In the genomic region with DNA sequence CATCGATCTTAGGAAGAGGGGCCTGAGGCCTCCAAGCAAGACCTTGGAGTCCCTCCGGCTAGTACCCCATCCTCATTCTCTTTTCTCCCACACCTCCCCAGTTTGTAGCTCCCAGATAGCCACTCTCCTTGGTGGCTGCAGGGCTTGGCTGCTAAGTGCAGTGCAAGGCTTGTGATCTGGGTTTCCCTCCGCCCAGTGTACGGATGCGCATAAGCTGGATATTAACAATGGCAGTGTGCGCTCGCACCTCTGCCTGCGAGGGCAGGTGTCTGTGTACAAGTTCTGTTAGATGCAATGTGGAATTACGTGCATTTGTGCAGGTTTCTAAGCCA, we compare ENCODE assay signal across 18 cellular contexts.
DNase-seq lines count a peak whose midpoint lies in the region; ATAC-seq and TF ChIP-seq lines count a peak whose summit lies in the region.
"Had no signal": no experiment of that assay in that cellular context is flagged by ENCODE, and none has a peak within 500 bp of the region (broad histone marks: within the 10 kb centered on the region; RNA-seq: fewer than 3 reads in every experiment).

No MANE protein-coding gene starts in this region.

- H3K4me1 ChIP-seq in HEK293 (ENCODE audit: control insufficient read depth, insufficient read depth, low read length) (no peaks in the 10 kb centered on the region), mesenchymal stem cell (ENCODE audit: control insufficient read depth, insufficient read depth, low read depth, low read length) (peaks cover 18% of the 10 kb centered on the region), smooth muscle cell (ENCODE audit: low read depth) (peaks cover 74% of the 10 kb centered on the region)

- no peak overlapping the region for H3K4me3 Mint-ChIP-seq in activated CD8-positive, alpha-beta memory T cell treated with anti-CD3 and anti-CD28 coated beads, Interleukin-2, amount 10 ng/mL, durations not matched to agents 7 days and 5 days
- H3K4me3 Mint-ChIP-seq in progenitor cell of endocrine pancreas (ENCODE audit: low read depth), result no peak overlapping the region
- H3K4me3 Mint-ChIP-seq: CD4-positive, CD25-positive, alpha-beta regulatory T cell had no signal

- H3F3A ChIP-seq in smooth muscle cell (ENCODE audit: low read depth), result peaks cover 22% of the 10 kb centered on the region

- intact Hi-C loops in dorsolateral prefrontal cortex (cut with DNase I), result loop anchor here in 1 of 2 donors (5.0 kb wide), 1 partner anchor 200 kb away; no protein-coding TSS in a partner anchor

- no peak overlapping the region for H2AK5ac ChIP-seq in mesenchymal stem cell (ENCODE audit: low read length, severe bottlenecking)

- WGBS in mesenchymal stem cell, result 47% methylated on average over 8 of the region's 9 CpGs
- WGBS in smooth muscle cell (ENCODE audit: low lambda C conversion rate), result 53% methylated on average over 9 of the region's 9 CpGs

- H3K14ac ChIP-seq in mesenchymal stem cell (ENCODE audit: low read length in 2 of 2), result no peak overlapping the region

- H2AFZ ChIP-seq in mesenchymal stem cell (ENCODE audit: low read depth, low read length) (peak overlapping the region; percentile 6), smooth muscle cell (ENCODE audit: low read depth) (peak overlapping the region; percentile 34)

- no peak overlapping the region for H2BK12ac ChIP-seq in mesenchymal stem cell (ENCODE audit: low read length in 2 of 2)

- H3K18ac ChIP-seq in mesenchymal stem cell (ENCODE audit: low read depth in 1 of 2, low read length in 2 of 2), result no peak overlapping the region

- H4K8ac ChIP-seq in mesenchymal stem cell (ENCODE audit: low read length), result no peak overlapping the region

- TF ChIP-seq CTCF in HEK293 (tag by site-specific recombination; IDR thresholded peaks at IDR 0.05) (no peak), dorsolateral prefrontal cortex (IDR thresholded peaks at IDR 0.05 in 54 of 56, conservative IDR thresholded peaks at IDR 0.05 in 2 of 56; ENCODE audit: low read depth in 1 of 56, partially characterized antibody in 56 of 56) (no peak), smooth muscle cell (IDR thresholded peaks at IDR 0.05; ENCODE audit: borderline replicate concordance, insufficient read depth, poor library complexity, severe bottlenecking) (no peak), progenitor cell of endocrine pancreas (IDR thresholded peaks at IDR 0.05; ENCODE audit: unreplicated experiment) (no peak)

- H2BK5ac ChIP-seq in mesenchymal stem cell (ENCODE audit: low read depth, low read length, poor library complexity, severe bottlenecking), result no peak overlapping the region

- POLR2A ChIA-PET in HEK293 (lab: Yijun Ruan, JAX), result no interaction called here

- peaks cover 49% of the 10 kb centered on the region for H3K27me3 Mint-ChIP-seq in activated CD8-positive, alpha-beta memory T cell treated with anti-CD3 and anti-CD28 coated beads, Interleukin-2, amount 10 ng/mL, durations not matched to agents 7 days and 5 days
- peaks cover 85% of the 10 kb centered on the region for H3K27me3 Mint-ChIP-seq in progenitor cell of endocrine pancreas

- no peaks in the 10 kb centered on the region for H3K79me1 ChIP-seq in mesenchymal stem cell (replicated peaks; ENCODE audit: low read length, poor library complexity, severe bottlenecking)

- no peaks in the 10 kb centered on the region for H4K20me1 ChIP-seq in smooth muscle cell (ENCODE audit: low read depth)

- no peak overlapping the region for H3K4ac ChIP-seq in mesenchymal stem cell (ENCODE audit: low read depth in 1 of 2, low read length in 2 of 2)

- H3K36me3 ChIP-seq in HEK293 (ENCODE audit: control insufficient read depth in 2 of 2, insufficient read depth in 1 of 2, low read length in 2 of 2) (no peaks in the 10 kb centered on the region), mesenchymal stem cell (ENCODE audit: control insufficient read depth in 1 of 2, insufficient read depth in 2 of 2, low read depth in 1 of 2, low read length in 2 of 2) (peaks cover 0 to 8% of the 10 kb centered on the region in 2 experiments), smooth muscle cell (ENCODE audit: low read depth) (no peaks in the 10 kb centered on the region)

- H3K79me2 ChIP-seq in smooth muscle cell (ENCODE audit: low read depth), result no peaks in the 10 kb centered on the region

- DNase-seq in dorsolateral prefrontal cortex (no peak), mesenchymal stem cell (no peak), smooth muscle cell (lab: John Stamatoyannopoulos, UW; ENCODE audit: unreplicated experiment) (no peak), progenitor cell of endocrine pancreas (ENCODE audit: low spot score, unreplicated experiment) (no peak), cerebellum (ENCODE audit: low spot score) (no peak), ureter (ENCODE audit: low spot score) (no peak)
- no peak for DNase-seq in activated CD8-positive, alpha-beta memory T cell treated with anti-CD3 and anti-CD28 coated beads, Interleukin-2, amount 10 ng/mL, durations not matched to agents 7 days and 5 days
- DNase-seq: CD4-positive, CD25-positive, alpha-beta regulatory T cell; COR-L47; DMS79; GOT3; Kasumi-1; NCI-H1417 treated with DMSO at 0.1 percent for 48 hours; SHP77 treated with DMSO at 0.1 percent for 48 hours had no signal

- CTCF ChIA-PET in HEK293 (lab: Yijun Ruan, JAX), result no interaction called here
- CTCF ChIA-PET in activated CD8-positive, alpha-beta memory T cell treated with anti-CD3 and anti-CD28 coated beads, Interleukin-2, amount 10 ng/mL, durations not matched to agents 7 days and 5 days (lab: Charles Lee), result interaction anchor here (1.0 kb wide), 1 partner anchor 102 kb away, joined by 3 read pairs; no protein-coding TSS in a partner anchor

- H3K4me3 ChIP-seq in HEK293 (ENCODE audit: low read depth, low read length) (no peak overlapping the region), dorsolateral prefrontal cortex (no peak overlapping the region), mesenchymal stem cell (ENCODE audit: insufficient read depth in 1 of 2, low read depth in 1 of 2, low read length in 2 of 2) (no peak overlapping the region), smooth muscle cell (no peak overlapping the region)
- H3K4me3 ChIP-seq: SK-N-MC had no signal

- H3K9ac ChIP-seq in mesenchymal stem cell (ENCODE audit: low read length) (no peak overlapping the region), smooth muscle cell (ENCODE audit: low read depth) (no peak overlapping the region)

- H3K27ac ChIP-seq in HEK293 (ENCODE audit: extremely low read depth, low read depth, low read length), result no peak overlapping the region
- H3K27ac ChIP-seq in dorsolateral prefrontal cortex, result peak overlapping the region in 44 of 59 donors; percentile 26 to 92 (median 79)
- no peak overlapping the region for H3K27ac ChIP-seq in mesenchymal stem cell (ENCODE audit: low read length, poor library complexity, severe bottlenecking)
- H3K27ac ChIP-seq in smooth muscle cell (ENCODE audit: low read depth), result no peak overlapping the region
- H3K27ac ChIP-seq: RWPE1, SK-N-MC had no signal

- no peaks in the 10 kb centered on the region for H3K9me3 ChIP-seq in HEK293 (ENCODE audit: control insufficient read depth, insufficient read depth, low read depth, low read length)
- no peaks in the 10 kb centered on the region for H3K9me3 ChIP-seq in mesenchymal stem cell (ENCODE audit: control insufficient read depth, low read length)
- H3K9me3 ChIP-seq in smooth muscle cell (replicated peaks; ENCODE audit: low read depth), result no peaks in the 10 kb centered on the region

- no peaks in the 10 kb centered on the region for H3K36me3 Mint-ChIP-seq in activated CD8-positive, alpha-beta memory T cell treated with anti-CD3 and anti-CD28 coated beads, Interleukin-2, amount 10 ng/mL, durations not matched to agents 7 days and 5 days
- no peaks in the 10 kb centered on the region for H3K36me3 Mint-ChIP-seq in progenitor cell of endocrine pancreas (ENCODE audit: insufficient read depth)
- H3K36me3 Mint-ChIP-seq: CD4-positive, CD25-positive, alpha-beta regulatory T cell had no signal

- H4K91ac ChIP-seq in mesenchymal stem cell (ENCODE audit: low read length), result no peak overlapping the region

- H3K4me1 Mint-ChIP-seq in activated CD8-positive, alpha-beta memory T cell treated with anti-CD3 and anti-CD28 coated beads, Interleukin-2, amount 10 ng/mL, durations not matched to agents 7 days and 5 days, result peaks cover 15% of the 10 kb centered on the region
- peaks cover 23% of the 10 kb centered on the region for H3K4me1 Mint-ChIP-seq in progenitor cell of endocrine pancreas (ENCODE audit: low read depth)

- no peak overlapping the region for H3K4me2 ChIP-seq in mesenchymal stem cell (ENCODE audit: low read length, poor library complexity, severe bottlenecking)
- peak overlapping the region; percentile 69 for H3K4me2 ChIP-seq in smooth muscle cell

- no peak for ATAC-seq in activated CD8-positive, alpha-beta memory T cell treated with anti-CD3 and anti-CD28 coated beads, Interleukin-2, amount 10 ng/mL, durations not matched to agents 7 days and 5 days
- ATAC-seq: HCT116 had no signal

- peaks cover 0 to 22% (median 0%) of the 10 kb centered on the region in 45 donors for H3K27me3 ChIP-seq in dorsolateral prefrontal cortex
- H3K27me3 ChIP-seq in mesenchymal stem cell (ENCODE audit: control insufficient read depth in 1 of 2, insufficient read depth in 1 of 2, low read length in 2 of 2), result peaks cover 0 to 13% of the 10 kb centered on the region in 2 experiments
- H3K27me3 ChIP-seq in smooth muscle cell (ENCODE audit: low read depth), result no peaks in the 10 kb centered on the region

- no peaks in the 10 kb centered on the region for H3K9me3 Mint-ChIP-seq in activated CD8-positive, alpha-beta memory T cell treated with anti-CD3 and anti-CD28 coated beads, Interleukin-2, amount 10 ng/mL, durations not matched to agents 7 days and 5 days (ENCODE audit: low read depth)
- H3K9me3 Mint-ChIP-seq in progenitor cell of endocrine pancreas (ENCODE audit: low read depth), result no peaks in the 10 kb centered on the region

- no peak overlapping the region for H3K27ac Mint-ChIP-seq in activated CD8-positive, alpha-beta memory T cell treated with anti-CD3 and anti-CD28 coated beads, Interleukin-2, amount 10 ng/mL, durations not matched to agents 7 days and 5 days
- no peak overlapping the region for H3K27ac Mint-ChIP-seq in progenitor cell of endocrine pancreas
- H3K27ac Mint-ChIP-seq: CD4-positive, CD25-positive, alpha-beta regulatory T cell had no signal

- no peak overlapping the region for H3K23ac ChIP-seq in mesenchymal stem cell (ENCODE audit: low read length in 2 of 2)

- no peak overlapping the region for H2BK120ac ChIP-seq in mesenchymal stem cell (ENCODE audit: low read depth, low read length)

- no peak overlapping the region for H2BK15ac ChIP-seq in mesenchymal stem cell (ENCODE audit: low read depth, poor library complexity, severe bottlenecking)

TF ChIP-seq in HEK293, 187 proteins besides CTCF, POLR2A, EP300 and RAD21:
- TF ChIP-seq ZNF548 (tag by site-specific recombination; IDR thresholded peaks at IDR 0.05) (peak; percentile 26; the same call in 1 of the 2 replicates), EGR2 (tag by site-specific recombination; IDR thresholded peaks at IDR 0.05; ENCODE audit: low read depth) (no peak)

Comparison
In these comparisons a context has a peak if more than half of its experiments do, and no peak if none do; other contexts are left out.
1. H3K27ac ChIP-seq: peak in dorsolateral prefrontal cortex (44 of 59); none in HEK293 (single experiment), mesenchymal stem cell (single experiment) and smooth muscle cell (single experiment).